ENCODE assay signal across 9 cellular contexts in the genomic region with DNA sequence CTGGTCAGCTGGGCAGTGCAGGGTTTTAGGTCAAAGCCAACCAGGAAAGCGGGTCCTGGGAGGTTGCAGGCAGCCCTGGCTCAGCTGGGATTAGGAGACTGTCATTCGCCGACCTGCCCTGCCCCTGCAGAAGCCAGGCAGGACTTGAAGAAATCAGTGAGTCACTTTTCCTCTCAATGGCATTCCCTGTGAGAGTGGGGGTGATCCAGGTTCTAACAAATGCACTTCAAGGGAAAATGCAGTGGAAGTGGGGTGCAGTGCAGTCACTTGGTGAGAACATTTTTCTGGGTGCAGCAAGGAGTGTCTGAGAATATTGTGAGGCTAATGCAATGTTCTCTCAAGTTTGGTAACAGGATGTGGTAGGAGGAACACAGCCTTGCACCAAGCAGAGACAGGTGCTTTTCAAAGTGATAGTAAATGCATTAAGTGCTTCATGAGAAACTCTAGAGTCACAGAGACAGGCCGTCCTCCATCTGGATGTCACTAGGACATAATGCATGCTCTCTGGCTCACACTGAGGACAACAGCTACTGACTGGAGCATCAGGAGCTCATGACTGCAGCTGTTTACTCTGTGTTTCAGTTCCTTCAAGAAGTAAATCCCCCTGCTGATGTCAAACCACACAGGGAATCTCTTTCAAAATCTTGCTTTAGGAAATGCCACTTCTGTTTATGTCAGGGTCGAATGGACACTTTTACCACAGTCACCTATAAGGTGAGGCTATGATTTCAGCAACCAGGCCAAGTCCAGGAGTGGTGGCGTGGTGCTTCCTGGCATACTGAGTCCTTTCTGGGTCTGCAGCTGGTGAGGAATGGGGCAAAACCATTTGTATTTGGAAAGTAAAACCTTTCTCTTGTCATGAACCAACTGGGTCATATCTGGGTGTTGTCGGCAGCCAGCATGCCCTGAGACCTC. TPM values are rescaled to one million over a fixed set of nuclear protein-coding genes. Genes with fewer than 3 reads are reported as not detected.
DNase-seq lines count a peak whose midpoint lies in the region; ATAC-seq and TF ChIP-seq lines count a peak whose summit lies in the region.
"Had no signal": no experiment of that assay in that cellular context is flagged by ENCODE, and none has a peak within 500 bp of the region (broad histone marks: within the 10 kb centered on the region; RNA-seq: fewer than 3 reads in every experiment).

No MANE protein-coding gene starts in this region.

- H3K4me3 ChIP-seq in GM12865 (ENCODE audit: low read depth, low read length) (no peak overlapping the region), mucosa of descending colon (no peak overlapping the region)
- H3K4me3 ChIP-seq: thoracic aorta had no signal

- no peaks in the 10 kb centered on the region for H3K9me3 ChIP-seq in mucosa of descending colon
- H3K9me3 ChIP-seq: thoracic aorta had no signal

- peaks cover 36% of the 10 kb centered on the region for H3K4me1 Mint-ChIP-seq in activated CD4-positive, alpha-beta T cell treated with anti-CD3 and anti-CD28 coated beads, Interleukin-2, amount 10 ng/mL, durations not matched to agents 24 days and 14 days
- no peaks in the 10 kb centered on the region for H3K4me1 Mint-ChIP-seq in progenitor cell of endocrine pancreas (ENCODE audit: low read depth)

- TF ChIP-seq CTCF in GM12865 (IDR thresholded peaks at IDR 0.05; ENCODE audit: insufficient read depth, low read depth, low read length, missing control alignments) (no peak), mucosa of descending colon (IDR thresholded peaks at IDR 0.05) (no peak), progenitor cell of endocrine pancreas (IDR thresholded peaks at IDR 0.05; ENCODE audit: unreplicated experiment) (no peak)

- ATAC-seq in GM19468 (IDR thresholded peaks at IDR 0.05; ENCODE audit: extremely low read depth, unreplicated experiment) (peak; percentile 89), HG03442 (IDR thresholded peaks at IDR 0.05; ENCODE audit: unreplicated experiment) (peak; percentile 88), mucosa of descending colon (peak; percentile 84)

- intact Hi-C loops in activated CD4-positive, alpha-beta T cell treated with anti-CD3 and anti-CD28 coated beads, Interleukin-2, amount 10 ng/mL, durations not matched to agents 24 days and 14 days (cut with micrococcal nuclease), result loop anchor here (1.0 kb wide), 1 partner anchor 20 kb away; no protein-coding TSS in a partner anchor
- intact Hi-C loops in mucosa of descending colon (cut with DNase I, micrococcal nuclease), result no loop called here

- peak overlapping the region; percentile 72 for H3K4me3 Mint-ChIP-seq in activated CD4-positive, alpha-beta T cell treated with anti-CD3 and anti-CD28 coated beads, Interleukin-2, amount 10 ng/mL, durations not matched to agents 24 days and 14 days
- no peak overlapping the region for H3K4me3 Mint-ChIP-seq in progenitor cell of endocrine pancreas (ENCODE audit: low read depth)

- H3K36me3 Mint-ChIP-seq in activated CD4-positive, alpha-beta T cell treated with anti-CD3 and anti-CD28 coated beads, Interleukin-2, amount 10 ng/mL, durations not matched to agents 24 days and 14 days (ENCODE audit: low read depth), result no peaks in the 10 kb centered on the region
- H3K36me3 Mint-ChIP-seq in progenitor cell of endocrine pancreas (ENCODE audit: insufficient read depth), result no peaks in the 10 kb centered on the region

- H3K9me3 Mint-ChIP-seq in activated CD4-positive, alpha-beta T cell treated with anti-CD3 and anti-CD28 coated beads, Interleukin-2, amount 10 ng/mL, durations not matched to agents 24 days and 14 days, result no peaks in the 10 kb centered on the region
- no peaks in the 10 kb centered on the region for H3K9me3 Mint-ChIP-seq in progenitor cell of endocrine pancreas (ENCODE audit: low read depth)

- peak overlapping the region; percentile 95 for H3K27ac Mint-ChIP-seq in activated CD4-positive, alpha-beta T cell treated with anti-CD3 and anti-CD28 coated beads, Interleukin-2, amount 10 ng/mL, durations not matched to agents 24 days and 14 days
- no peak overlapping the region for H3K27ac Mint-ChIP-seq in progenitor cell of endocrine pancreas

- DNase-seq in GM12865 (ENCODE audit: low read depth) (peak; percentile 97), mucosa of descending colon (peak in 1 of 3 donors; percentile 48), NCI-H146 (lab: John Stamatoyannopoulos, UW) (no peak), erythroblast (lab: John Stamatoyannopoulos, UW) (no peak), progenitor cell of endocrine pancreas (ENCODE audit: low spot score, unreplicated experiment) (no peak)
- DNase-seq in activated CD4-positive, alpha-beta T cell treated with anti-CD3 and anti-CD28 coated beads, Interleukin-2, amount 10 ng/mL, durations not matched to agents 24 days and 14 days, result peak; percentile 88

- peaks cover 11% of the 10 kb centered on the region for H3K4me1 ChIP-seq in mucosa of descending colon (ENCODE audit: low read depth)

- no peak for TF ChIP-seq POLR2A in erythroblast (IDR thresholded peaks at IDR 0.05; ENCODE audit: low read length)

- no peaks in the 10 kb centered on the region for H3K36me3 ChIP-seq in mucosa of descending colon (ENCODE audit: low read depth)
- H3K36me3 ChIP-seq: thoracic aorta had no signal

- no peaks in the 10 kb centered on the region for H3K27me3 Mint-ChIP-seq in activated CD4-positive, alpha-beta T cell treated with anti-CD3 and anti-CD28 coated beads, Interleukin-2, amount 10 ng/mL, durations not matched to agents 24 days and 14 days
- H3K27me3 Mint-ChIP-seq in progenitor cell of endocrine pancreas, result no peaks in the 10 kb centered on the region

RNA-seq across cellular contexts. Expression of gene CDK5R1, which starts 16.7 kb away (rescaled TPM):
- total RNA-seq in activated CD4-positive, alpha-beta T cell treated with anti-CD3 and anti-CD28 coated beads, Interleukin-2, amount 10 ng/mL, durations not matched to agents 24 days and 14 days, result 7.2 and 8.2 TPM in 2 replicates
- total RNA-seq in mucosa of descending colon, result 1 to 10 TPM in 2 of 3 donors, under 1 TPM in 1; 0.72 to 2.1 (median 1.3) TPM
- 6.1 and 6.2 TPM in 2 replicates for total RNA-seq in progenitor cell of endocrine pancreas

RNA-seq across cellular contexts. Expression of gene PSMD11, which starts 59.2 kb away (rescaled TPM):
- 217 and 222 TPM in 2 replicates for total RNA-seq in activated CD4-positive, alpha-beta T cell treated with anti-CD3 and anti-CD28 coated beads, Interleukin-2, amount 10 ng/mL, durations not matched to agents 24 days and 14 days
- total RNA-seq in mucosa of descending colon (10 to 100 TPM; 81.5 to 99.2 (median 85.8) TPM), progenitor cell of endocrine pancreas (110 and 113 TPM in 2 replicates)

Comparison
In these comparisons a context has a peak if more than half of its experiments do, and no peak if none do; other contexts are left out.
1. DNase-seq: peak in GM12865 (single experiment) and activated CD4-positive, alpha-beta T cell treated with anti-CD3 and anti-CD28 coated beads, Interleukin-2, amount 10 ng/mL, durations not matched to agents 24 days and 14 days (single experiment); none in NCI-H146 (single experiment), erythroblast (0 of 2) and progenitor cell of endocrine pancreas (single experiment).
2. Peak in every context shown above with its lines, with median percentiles within 50 percentile points of each other: ATAC-seq.